Comparison of ENCODE assay signal across 8 cellular contexts in the genomic region with DNA sequence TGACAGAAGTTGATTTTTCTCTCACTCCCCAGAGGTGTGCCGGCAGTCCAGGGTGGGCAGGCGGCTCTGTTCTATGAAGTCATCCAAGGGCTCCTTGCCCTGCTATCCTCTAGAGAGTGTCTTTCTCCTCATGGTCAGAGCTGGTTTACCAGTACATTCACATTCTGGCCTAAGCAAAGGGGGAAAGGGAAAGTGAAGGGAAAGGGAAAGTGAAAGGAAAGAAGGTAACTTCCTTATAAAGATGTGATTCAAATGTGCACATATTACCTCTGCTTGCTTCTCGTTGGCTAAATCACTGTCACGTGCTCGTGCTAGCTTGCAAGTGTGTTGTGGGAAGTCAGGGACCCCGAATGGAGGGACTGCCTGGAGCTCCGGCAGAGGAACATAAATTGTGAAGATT. TPM values are rescaled to one million over a fixed set of nuclear protein-coding genes. Genes with fewer than 3 reads are reported as not detected.
DNase-seq lines count a peak whose midpoint lies in the region; ATAC-seq and TF ChIP-seq lines count a peak whose summit lies in the region.

No MANE protein-coding gene starts in this region.

- no peak for TF ChIP-seq CTCF in foreskin fibroblast (IDR thresholded peaks at IDR 0.05; ENCODE audit: low read depth, low read length)

- no peak overlapping the region for H3K4me3 ChIP-seq in Jurkat, Clone E6-1 (ENCODE audit: low read length)
- H3K4me3 ChIP-seq in foreskin fibroblast (ENCODE audit: low read depth in 1 of 2, low read length in 2 of 2): no peak overlapping the region

- no peak for ATAC-seq in GM21619 (IDR thresholded peaks at IDR 0.05; ENCODE audit: unreplicated experiment)

- DNase-seq in ELR (ENCODE audit: low read depth) (peak; percentile 47), lung microvascular endothelial cell (ENCODE audit: low read depth in 2 of 2) (peak; percentile 40 to 53), foreskin fibroblast (no peak), activated gamma-delta T cell treated with Interleukin-2 at 50 U/mL for 16 hours (no peak), middle frontal gyrus (ENCODE audit: extremely low spot score, low spot score) (no peak)
- peak; percentile 37 for DNase-seq in Jurkat, Clone E6-1 (ENCODE audit: low read depth, low spot score)
- peak; percentile 55 for DNase-seq in activated CD8-positive, alpha-beta memory T cell treated with anti-CD3 and anti-CD28 coated beads, Interleukin-2, amount 50 U/mL, for 48 hours

RNA-seq across cellular contexts. Expression of gene HTATIP2, which starts 2.9 kb away (rescaled TPM):
- not detected for polyA plus RNA-seq in Jurkat, Clone E6-1 (2012; ENCODE audit: insufficient read depth, insufficient read length)
- total RNA-seq in lung microvascular endothelial cell: 59.1 and 92.1 TPM in 2 replicates

RNA-seq across cellular contexts. Expression of gene PRMT3, which starts 26.9 kb away (rescaled TPM):
- 25.4 TPM for polyA plus RNA-seq in Jurkat, Clone E6-1 (2012; ENCODE audit: insufficient read depth, insufficient read length)
- total RNA-seq in lung microvascular endothelial cell: 8.5 TPM in 2 replicates

Comparison
In these comparisons a context has a peak if more than half of its experiments do, and no peak if none do; other contexts are left out.
1. DNase-seq: peak in ELR (single experiment), Jurkat, Clone E6-1 (single experiment), activated CD8-positive, alpha-beta memory T cell treated with anti-CD3 and anti-CD28 coated beads, Interleukin-2, amount 50 U/mL, for 48 hours (single experiment) and lung microvascular endothelial cell (2 of 2); none in foreskin fibroblast (0 of 2), activated gamma-delta T cell treated with Interleukin-2 at 50 U/mL for 16 hours (single experiment) and middle frontal gyrus (single experiment).